ENCODE assay signal across 8 cellular contexts in the genomic region with DNA sequence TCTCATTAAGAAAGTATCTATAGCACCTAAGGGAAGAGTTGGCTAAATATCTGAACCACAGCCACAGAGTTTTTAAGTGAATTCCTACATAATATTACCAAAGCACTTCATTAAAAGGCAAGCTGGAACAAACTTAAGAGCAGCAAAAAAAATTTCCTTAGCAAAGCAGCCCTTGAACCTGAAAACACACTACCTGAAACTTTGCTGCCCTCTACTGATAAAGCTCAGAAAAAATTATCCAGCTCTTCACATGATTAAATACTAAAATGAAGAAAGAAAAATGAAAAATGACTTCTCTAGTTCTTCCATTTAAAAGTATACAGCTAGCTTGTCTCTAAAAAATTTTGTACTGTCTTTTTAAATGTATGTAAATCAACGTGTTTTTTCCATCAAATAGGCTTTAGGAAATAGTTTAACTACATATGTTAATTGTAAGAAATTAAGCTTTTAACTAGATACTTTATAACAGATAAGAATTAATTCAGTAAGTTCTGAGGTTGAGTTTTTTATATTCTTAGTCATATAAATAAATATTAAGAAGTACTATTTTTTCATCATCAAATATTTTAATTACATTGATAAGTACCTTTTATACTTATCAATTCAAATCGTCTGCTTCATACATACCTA.
DNase-seq lines count a peak whose midpoint lies in the region; ATAC-seq and TF ChIP-seq lines count a peak whose summit lies in the region.

No MANE protein-coding gene starts in this region.

- peak; percentile 35 for TF ChIP-seq CTCF in GM13977 (IDR thresholded peaks at IDR 0.05; ENCODE audit: extremely low read depth, insufficient read depth, missing control alignments)
- peak; percentile 49 for TF ChIP-seq CTCF in cardiac fibroblast (IDR thresholded peaks at IDR 0.05; ENCODE audit: low read depth, low read length)

- in situ Hi-C loops in GM13977 (cut with MboI; ENCODE audit: low pct_unique_long_range_greater_than_20kb, low sequenced_read_pairs, unreplicated experiment), result no loop called here

- ATAC-seq in HG03175 (IDR thresholded peaks at IDR 0.05; ENCODE audit: unreplicated experiment) (no peak), GM18519 (IDR thresholded peaks at IDR 0.05; ENCODE audit: low FRiP score, unreplicated experiment) (no peak)
- ATAC-seq in activated naive CD4-positive, alpha-beta T cell treated with anti-CD3 and anti-CD28 coated beads, Interleukin-2, amount 50 U/mL, for 72 hours, result no peak

- no peaks in the 10 kb centered on the region for H3K36me3 Mint-ChIP-seq in activated naive CD4-positive, alpha-beta T cell treated with anti-CD3 and anti-CD28 coated beads, Interleukin-2, amount 50 U/mL, for 72 hours

- H3K9me3 Mint-ChIP-seq in activated naive CD4-positive, alpha-beta T cell treated with anti-CD3 and anti-CD28 coated beads, Interleukin-2, amount 50 U/mL, for 72 hours, result no peaks in the 10 kb centered on the region

- no peak overlapping the region for H3K4me3 ChIP-seq in cardiac fibroblast (replicated peaks in 1 of 2; ENCODE audit: low read depth in 2 of 2, low read length in 2 of 2)

- no peak overlapping the region for H3K27ac Mint-ChIP-seq in activated naive CD4-positive, alpha-beta T cell treated with anti-CD3 and anti-CD28 coated beads, Interleukin-2, amount 50 U/mL, for 72 hours

- DNase-seq in GM13977 (ENCODE audit: low spot score), result peak; percentile 19
- peak; percentile 38 for DNase-seq in NCI-H2227 (lab: John Stamatoyannopoulos, UW; ENCODE audit: unreplicated experiment)
- peak; percentile 49 to 57 for DNase-seq in cardiac fibroblast (ENCODE audit: low read depth in 2 of 2)
- DNase-seq in non-pigmented ciliary epithelial cell (ENCODE audit: low read depth), result peak; percentile 10
- DNase-seq in EL, result no peak
- no peak for DNase-seq in activated naive CD4-positive, alpha-beta T cell treated with anti-CD3 and anti-CD28 coated beads, Interleukin-2, amount 50 U/mL, for 72 hours (ENCODE audit: low spot score in 2 of 2)

Comparison
In these comparisons a context has a peak if more than half of its experiments do, and no peak if none do; other contexts are left out.
1. DNase-seq: peak in GM13977 (single experiment), NCI-H2227 (single experiment), cardiac fibroblast (2 of 2) and non-pigmented ciliary epithelial cell (single experiment); none in EL (single experiment) and activated naive CD4-positive, alpha-beta T cell treated with anti-CD3 and anti-CD28 coated beads, Interleukin-2, amount 50 U/mL, for 72 hours (0 of 2).